Comparison of ENCODE assay signal across 15 cellular contexts in genomic region chr17:8131844-8132441, GRCh38. TPM values are rescaled to one million over a fixed set of nuclear protein-coding genes. Genes with fewer than 3 reads are reported as not detected.
A peak's percentile ranks its signal among the peaks of the same experiment; 100 is the strongest.
DNase-seq lines count a peak whose midpoint lies in the region; ATAC-seq and TF ChIP-seq lines count a peak whose summit lies in the region.
"Had no signal": no experiment of that assay in that cellular context is flagged by ENCODE, and none has a peak within 500 bp of the region (broad histone marks: within the 10 kb centered on the region; RNA-seq: fewer than 3 reads in every experiment).

No MANE protein-coding gene starts in this region.

- no peak overlapping the region for H3K4me3 Mint-ChIP-seq in activated naive CD4-positive, alpha-beta T cell treated with anti-CD3 and anti-CD28 coated beads, Interleukin-2, amount 50 U/mL, for 24 hours
- no peak overlapping the region for H3K4me3 Mint-ChIP-seq in activated naive CD4-positive, alpha-beta T cell treated with anti-CD3 and anti-CD28 coated beads for 36 hours
- H3K4me3 Mint-ChIP-seq: effector memory CD8-positive, alpha-beta T cell; naive thymus-derived CD8-positive, alpha-beta T cell had no signal

- H3K4me1 ChIP-seq in left lung: peaks cover 0 to 8% of the 10 kb centered on the region in 2 donors

- H3K27me3 ChIP-seq in left lung: peaks cover 0 to 46% of the 10 kb centered on the region in 2 donors

- H3K27me3 Mint-ChIP-seq in activated naive CD4-positive, alpha-beta T cell treated with anti-CD3 and anti-CD28 coated beads, Interleukin-2, amount 50 U/mL, for 24 hours: no peaks in the 10 kb centered on the region
- no peaks in the 10 kb centered on the region for H3K27me3 Mint-ChIP-seq in activated naive CD4-positive, alpha-beta T cell treated with anti-CD3 and anti-CD28 coated beads for 36 hours (ENCODE audit: low read depth)

- no peaks in the 10 kb centered on the region for H3K9me3 ChIP-seq in left lung
- H3K9me3 ChIP-seq: lower lobe of right lung had no signal

- no peaks in the 10 kb centered on the region for H3K9me3 Mint-ChIP-seq in activated naive CD4-positive, alpha-beta T cell treated with anti-CD3 and anti-CD28 coated beads, Interleukin-2, amount 50 U/mL, for 24 hours
- no peaks in the 10 kb centered on the region for H3K9me3 Mint-ChIP-seq in activated naive CD4-positive, alpha-beta T cell treated with anti-CD3 and anti-CD28 coated beads for 36 hours
- H3K9me3 Mint-ChIP-seq: effector memory CD8-positive, alpha-beta T cell; naive thymus-derived CD8-positive, alpha-beta T cell had no signal

- peak overlapping the region in 1 of 2 donors; percentile 26 for H3K27ac ChIP-seq in left lung
- H3K27ac ChIP-seq: lower lobe of right lung had no signal

- H3K36me3 Mint-ChIP-seq in activated naive CD4-positive, alpha-beta T cell treated with anti-CD3 and anti-CD28 coated beads, Interleukin-2, amount 50 U/mL, for 24 hours: no peaks in the 10 kb centered on the region
- H3K36me3 Mint-ChIP-seq in activated naive CD4-positive, alpha-beta T cell treated with anti-CD3 and anti-CD28 coated beads for 36 hours (ENCODE audit: low read depth): no peaks in the 10 kb centered on the region
- H3K36me3 Mint-ChIP-seq: naive thymus-derived CD8-positive, alpha-beta T cell had no signal

- no peak overlapping the region for H3K4me3 ChIP-seq in left lung
- H3K4me3 ChIP-seq: lower lobe of right lung had no signal

- TF ChIP-seq CTCF in left lung (IDR thresholded peaks at IDR 0.05): no peak

- CTCF ChIA-PET in activated naive CD4-positive, alpha-beta T cell treated with anti-CD3 and anti-CD28 coated beads for 36 hours (lab: Charles Lee): interaction anchor here (0.7 to 2.0 kb wide), 4 partner anchors 10 to 90 kb away, joined by 3 to 9 read pairs (median 4); no protein-coding TSS in a partner anchor

- H3K27ac Mint-ChIP-seq in activated naive CD4-positive, alpha-beta T cell treated with anti-CD3 and anti-CD28 coated beads, Interleukin-2, amount 50 U/mL, for 24 hours: peak overlapping the region; percentile 62
- no peak overlapping the region for H3K27ac Mint-ChIP-seq in activated naive CD4-positive, alpha-beta T cell treated with anti-CD3 and anti-CD28 coated beads for 36 hours
- H3K27ac Mint-ChIP-seq: effector memory CD8-positive, alpha-beta T cell had no signal

- no peaks in the 10 kb centered on the region for H3K36me3 ChIP-seq in left lung
- H3K36me3 ChIP-seq: lower lobe of right lung had no signal

- intact Hi-C loops in activated naive CD4-positive, alpha-beta T cell treated with anti-CD3 and anti-CD28 coated beads for 36 hours (cut with micrococcal nuclease): no loop called here
- intact Hi-C loops in left lung (cut with DNase I): no loop called here

- H3K4me1 Mint-ChIP-seq in activated naive CD4-positive, alpha-beta T cell treated with anti-CD3 and anti-CD28 coated beads, Interleukin-2, amount 50 U/mL, for 24 hours: peaks cover 5% of the 10 kb centered on the region
- H3K4me1 Mint-ChIP-seq in activated naive CD4-positive, alpha-beta T cell treated with anti-CD3 and anti-CD28 coated beads for 36 hours (ENCODE audit: low read depth): peaks cover 10% of the 10 kb centered on the region

- no peak for DNase-seq in activated naive CD4-positive, alpha-beta T cell treated with anti-CD3 and anti-CD28 coated beads for 36 hours
- DNase-seq in M059J (ENCODE audit: low read depth) (peak; percentile 66), left lung (no peak), KBM-7 (no peak)
- DNase-seq in stimulated activated CD4-positive, alpha-beta T cell treated with anti-CD3 and anti-CD28 coated beads, Interleukin-4, amount 100 ng/mL, for 1 hour: no peak
- DNase-seq: Calu3; central memory CD4-positive, alpha-beta T cell; effector memory CD8-positive, alpha-beta T cell; KG1; lower lobe of right lung; naive thymus-derived CD8-positive, alpha-beta T cell; NCI-H2227 treated with DMSO at 0.1 percent for 48 hours; stimulated activated CD4-positive, alpha-beta T cell treated with anti-CD3 and anti-CD28 coated beads, Interleukin-15, amount 100 ng/mL, for 24 hours had no signal

- peak; percentile 80 for ATAC-seq in left lung
- ATAC-seq: effector memory CD8-positive, alpha-beta T cell; naive thymus-derived CD8-positive, alpha-beta T cell had no signal

- in situ Hi-C loops in KBM-7 (cut with MboI; ENCODE audit: low pct_unique_long_range_greater_than_20kb, low sequenced_read_pairs): no loop called here

RNA-seq across cellular contexts. Expression of gene HES7, which starts 8.0 kb away (rescaled TPM):
- total RNA-seq in activated naive CD4-positive, alpha-beta T cell treated with anti-CD3 and anti-CD28 coated beads for 36 hours: 1 to 10 TPM; 2.4 to 2.9 TPM
- total RNA-seq in M059J (2014; rRNA removed; shearing (Covaris generic)): 0.22 and 0.94 TPM in 2 replicates
- under 1 TPM in 1 of 2 donors, not detected in 1; 0.52 TPM for total RNA-seq in left lung

RNA-seq across cellular contexts. Expression of gene ALOXE3, which starts 13.6 kb away (rescaled TPM):
- total RNA-seq in activated naive CD4-positive, alpha-beta T cell treated with anti-CD3 and anti-CD28 coated beads for 36 hours: not detected
- 0.44 TPM in 1 of 2 replicates, not detected in the other for total RNA-seq in M059J (2014; rRNA removed; shearing (Covaris generic))
- total RNA-seq in left lung: under 1 TPM; 0.23 to 0.55 TPM
- total RNA-seq: Calu3, lower lobe of right lung, pulmonary artery endothelial cell had no signal

RNA-seq across cellular contexts. Expression of gene PER1, which starts 20.3 kb away (rescaled TPM):
- 10 to 100 TPM; 62.2 to 73.3 TPM for total RNA-seq in activated naive CD4-positive, alpha-beta T cell treated with anti-CD3 and anti-CD28 coated beads for 36 hours
- total RNA-seq in M059J (2014; rRNA removed; shearing (Covaris generic)): 10.6 and 18.4 TPM in 2 replicates
- total RNA-seq in left lung: 100 to 1,000 TPM; 101 to 111 TPM

RNA-seq across cellular contexts. Expression of gene VAMP2, which starts 30.8 kb away (rescaled TPM):
- 10 to 100 TPM; 33.3 to 35.8 TPM for total RNA-seq in activated naive CD4-positive, alpha-beta T cell treated with anti-CD3 and anti-CD28 coated beads for 36 hours
- total RNA-seq in M059J (2014; rRNA removed; shearing (Covaris generic)): 3.8 and 4.4 TPM in 2 replicates
- 10 to 100 TPM; 48.3 to 48.9 TPM for total RNA-seq in left lung

RNA-seq across cellular contexts. Expression of gene TMEM107, which starts 44.2 kb away (rescaled TPM):
- total RNA-seq in activated naive CD4-positive, alpha-beta T cell treated with anti-CD3 and anti-CD28 coated beads for 36 hours: 10 to 100 TPM; 27.6 to 31.5 TPM
- total RNA-seq in M059J (2014; rRNA removed; shearing (Covaris generic)): 27.5 and 31.5 TPM in 2 replicates
- 10 to 100 TPM; 15.0 to 15.9 TPM for total RNA-seq in left lung
